Comparison of ENCODE assay signal across 8 cellular contexts in the genomic region with DNA sequence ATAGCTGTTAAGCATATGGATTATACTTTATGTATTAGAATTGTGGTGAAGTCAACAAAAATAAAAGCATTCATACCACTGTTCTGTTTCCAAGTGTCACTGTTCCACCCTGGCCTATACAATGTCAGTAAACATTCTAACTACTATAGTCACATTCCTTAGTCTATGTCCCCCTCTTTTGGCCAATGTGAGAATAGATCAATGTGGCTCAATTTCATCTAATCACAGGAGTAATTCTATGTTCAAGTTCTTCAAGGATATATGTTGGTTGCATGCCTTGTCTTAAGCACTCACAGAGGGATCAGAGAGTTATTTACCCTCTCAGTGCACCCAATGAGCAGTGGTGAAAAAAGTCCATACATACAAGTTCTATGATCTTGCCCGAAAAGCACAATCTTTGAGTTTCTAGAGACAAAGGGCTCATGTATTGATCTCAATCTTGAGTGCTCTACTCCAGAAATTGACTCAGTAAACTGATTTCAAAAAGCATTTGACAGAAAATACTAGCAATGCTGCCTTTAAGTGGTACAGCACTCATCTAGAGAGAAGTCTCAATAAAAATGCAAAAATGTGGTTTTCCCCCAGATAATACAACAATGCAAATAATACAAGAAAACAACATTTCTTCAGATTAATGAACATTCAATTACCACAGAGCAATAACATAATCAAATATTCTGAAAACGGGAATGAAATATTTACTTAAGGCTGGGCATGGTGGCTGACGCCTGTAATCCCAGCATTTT. TPM values are rescaled to one million over a fixed set of nuclear protein-coding genes. Genes with fewer than 3 reads are reported as not detected.
A peak's percentile ranks its signal among the peaks of the same experiment; 100 is the strongest.
DNase-seq lines count a peak whose midpoint lies in the region; ATAC-seq and FAIRE-seq lines count a peak whose summit lies in the region.

No MANE protein-coding gene starts in this region.

- no peaks in the 10 kb centered on the region for H3K9me3 ChIP-seq in small intestine (ENCODE audit: control insufficient read depth, low read depth)

- H3K4me1 Mint-ChIP-seq in T-cell, result peaks cover 0 to 5% (median 2%) of the 10 kb centered on the region in 3 donors
- peaks cover 12% of the 10 kb centered on the region for H3K4me1 Mint-ChIP-seq in stimulated activated memory B cell treated with anti-CD40 and anti-IgM and Interleukin-4, amounts not matched to agents 10 μg/mL and 1 μg/mL and 100 μg/mL, for 72 hours

- no peaks in the 10 kb centered on the region for H3K27me3 ChIP-seq in small intestine (ENCODE audit: control insufficient read depth in 2 of 2, insufficient read depth in 2 of 2, low read length in 2 of 2)

- no peaks in the 10 kb centered on the region for H3K9me3 Mint-ChIP-seq in T-cell
- H3K9me3 Mint-ChIP-seq in stimulated activated memory B cell treated with anti-CD40 and anti-IgM and Interleukin-4, amounts not matched to agents 10 μg/mL and 1 μg/mL and 100 μg/mL, for 72 hours, result no peaks in the 10 kb centered on the region

- peaks cover 2 to 3% of the 10 kb centered on the region in 2 donors for H3K36me3 ChIP-seq in small intestine (ENCODE audit: control insufficient read depth in 2 of 2, insufficient read depth in 2 of 2, low read length in 2 of 2)

- CTCF ChIA-PET in T-cell (lab: Charles Lee), result interaction anchor here (0.6 to 1.7 kb wide), 19 partner anchors 8 to 1246 kb away, joined by 3 to 8 read pairs (median 3); no protein-coding TSS in a partner anchor

- DNase-seq in NCI-H2107 treated with DMSO at 0.1 percent for 48 hours (lab: John Stamatoyannopoulos, UW; ENCODE audit: unreplicated experiment) (peak; percentile 2), NCI-H2107 (lab: John Stamatoyannopoulos, UW) (no peak), HS-5 (ENCODE audit: low read depth) (peak; percentile 38), T-cell (peak in 1 of 34 experiments; percentile 44), foreskin melanocyte (peak; percentile 34), small intestine (peak; percentile 69)

- POLR2A ChIA-PET in T-cell (lab: Charles Lee), result interaction anchor here in 1 of 2 donors (0.5 kb wide), 1 partner anchor 640 kb away, joined by 3 read pairs; no protein-coding TSS in a partner anchor

- no peak overlapping the region for H3K4me3 ChIP-seq in small intestine (ENCODE audit: low read depth in 1 of 2, low read length in 2 of 2)

- no peaks in the 10 kb centered on the region for H3K27me3 Mint-ChIP-seq in T-cell
- no peaks in the 10 kb centered on the region for H3K27me3 Mint-ChIP-seq in stimulated activated memory B cell treated with anti-CD40 and anti-IgM and Interleukin-4, amounts not matched to agents 10 μg/mL and 1 μg/mL and 100 μg/mL, for 72 hours

- 63 to 69% (median 64%) methylated on average over 3 of the region's 3 CpGs for WGBS in small intestine, 3 donors

- no peak overlapping the region for H3K27ac ChIP-seq in small intestine (ENCODE audit: low read depth in 1 of 2, low read length in 1 of 2)

- no peak overlapping the region for H3K4me3 Mint-ChIP-seq in T-cell
- no peak overlapping the region for H3K4me3 Mint-ChIP-seq in stimulated activated memory B cell treated with anti-CD40 and anti-IgM and Interleukin-4, amounts not matched to agents 10 μg/mL and 1 μg/mL and 100 μg/mL, for 72 hours

- H3K36me3 Mint-ChIP-seq in T-cell, result no peaks in the 10 kb centered on the region
- H3K36me3 Mint-ChIP-seq in stimulated activated memory B cell treated with anti-CD40 and anti-IgM and Interleukin-4, amounts not matched to agents 10 μg/mL and 1 μg/mL and 100 μg/mL, for 72 hours, result peaks cover 16% of the 10 kb centered on the region

- peak; percentile 70 for ATAC-seq in GM21381 (IDR thresholded peaks at IDR 0.05; ENCODE audit: unreplicated experiment)
- ATAC-seq in T-cell (replicated peaks in 1 of 4), result peak; percentile 60 to 78 (median 72)
- no peak for ATAC-seq in stimulated activated memory B cell treated with anti-CD40 and anti-IgM and Interleukin-4, amounts not matched to agents 10 μg/mL and 1 μg/mL and 100 μg/mL, for 72 hours

- no peaks in the 10 kb centered on the region for H3K4me1 ChIP-seq in small intestine (ENCODE audit: control insufficient read depth in 2 of 2, insufficient read depth in 1 of 2, low read depth in 1 of 2, low read length in 1 of 2)

- no peak for FAIRE-seq in small intestine (lab: Jason Lieb, UNC)

- no peak overlapping the region for H3K27ac Mint-ChIP-seq in T-cell
- H3K27ac Mint-ChIP-seq in stimulated activated memory B cell treated with anti-CD40 and anti-IgM and Interleukin-4, amounts not matched to agents 10 μg/mL and 1 μg/mL and 100 μg/mL, for 72 hours, result no peak overlapping the region

RNA-seq across cellular contexts. Expression of gene SMLR1, which starts 16.5 kb away (rescaled TPM):
- total RNA-seq in T-cell, result not detected
- 10 to 100 TPM in 2 of 3 donors, 1 to 10 TPM in 1; 1.4 to 34.4 (median 18.1) TPM for polyA plus RNA-seq in small intestine
